30 cellular contexts compared by ENCODE assay signal in the genomic region with DNA sequence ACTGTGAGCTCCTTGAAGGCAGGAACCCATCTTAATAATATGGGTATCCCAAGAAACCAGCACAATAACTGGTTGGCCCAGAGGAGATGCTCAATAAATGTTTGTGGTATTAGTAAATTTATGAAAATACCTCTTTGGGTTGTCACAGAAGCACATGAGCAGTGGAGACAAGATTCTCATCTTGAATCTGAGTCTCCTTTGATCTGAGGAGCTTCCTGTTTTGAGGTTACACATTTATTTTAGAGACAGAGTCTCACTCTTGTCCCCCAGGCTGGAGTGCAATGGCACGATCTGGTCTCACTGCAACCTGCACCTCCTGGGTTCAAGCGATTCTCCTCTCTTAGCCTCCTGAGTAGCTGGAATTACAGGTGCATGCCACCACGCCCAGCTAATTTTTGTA.
"Had no signal": no experiment of that assay in that cellular context is flagged by ENCODE, and none has a peak within 500 bp of the region (broad histone marks: within the 10 kb centered on the region; RNA-seq: fewer than 3 reads in every experiment).

No MANE protein-coding gene starts in this region.

- H3K27me3 Mint-ChIP-seq: stimulated activated naive B cell treated with anti-CD40 and anti-IgM and Interleukin-4, amounts not matched to agents 10 μg/mL and 1 μg/mL and 100 μg/mL, for 72 hours had no signal

- H3K4me3 Mint-ChIP-seq: immature natural killer cell; naive thymus-derived CD8-positive, alpha-beta T cell; nephron; neural crest cell; stimulated activated naive B cell treated with anti-CD40 and anti-IgM and Interleukin-4, amounts not matched to agents 10 μg/mL and 1 μg/mL and 100 μg/mL, for 72 hours had no signal

- DNase-seq: immature natural killer cell; kidney; left colon; left lung; lower lobe of right lung; mammary epithelial cell; mesenchymal stem cell; naive thymus-derived CD8-positive, alpha-beta T cell; nucleus accumbens; pancreas; posterior cingulate gyrus; retina; right cardiac atrium; stimulated activated CD4-positive, alpha-beta T cell treated with anti-CD3 and anti-CD28 coated beads, Interleukin-12 subunit alpha, Interleukin-12 subunit beta, amount 100 ng/mL, for 4 hours; stimulated activated CD4-positive, alpha-beta T cell treated with anti-CD3 and anti-CD28 coated beads, Interleukin-15, amount 100 ng/mL, for 24 hours; stimulated activated CD4-positive, alpha-beta T cell treated with anti-CD3 and anti-CD28 coated beads, Interleukin-2, amount 100 ng/mL, for 24 hours; stimulated activated CD4-positive, alpha-beta T cell treated with anti-CD3 and anti-CD28 coated beads, Interleukin-4, amount 100 ng/mL, for 1 hour; stimulated activated naive B cell treated with anti-CD40 and anti-IgM and Interleukin-4, amounts not matched to agents 10 μg/mL and 1 μg/mL and 100 μg/mL, for 72 hours; stimulated activated naive CD8-positive, alpha-beta T cell treated with anti-CD3 and anti-CD28 coated beads, Interleukin-15, Interleukin-2, amounts not matched to agents 100 U/mL and 50 U/mL, for 24 hours; stomach; testis; thyroid gland; transverse colon; upper lobe of right lung; uterus had no signal

- H3K36me3 Mint-ChIP-seq: immature natural killer cell; naive thymus-derived CD8-positive, alpha-beta T cell; stimulated activated naive B cell treated with anti-CD40 and anti-IgM and Interleukin-4, amounts not matched to agents 10 μg/mL and 1 μg/mL and 100 μg/mL, for 72 hours had no signal

- H3K9me3 ChIP-seq: left lung, lower lobe of right lung, pancreas, prostate gland, stomach, testis, thyroid gland, transverse colon, upper lobe of right lung, uterus had no signal

- H3K27ac ChIP-seq: left lung, lower lobe of right lung, pancreas, prostate gland, skin epidermis, stomach, testis, thyroid gland, transverse colon, upper lobe of right lung, uterus had no signal

- ATAC-seq: left colon; left lung; lower lobe of right lung; naive thymus-derived CD8-positive, alpha-beta T cell; pancreas; right cardiac atrium; sciatic nerve; stimulated activated naive B cell treated with anti-CD40 and anti-IgM and Interleukin-4, amounts not matched to agents 10 μg/mL and 1 μg/mL and 100 μg/mL, for 72 hours; stimulated activated naive CD8-positive, alpha-beta T cell treated with anti-CD3 and anti-CD28 coated beads, Interleukin-15, Interleukin-2, amounts not matched to agents 100 U/mL and 50 U/mL, for 24 hours; upper lobe of right lung had no signal

- H3K27ac Mint-ChIP-seq: immature natural killer cell; naive thymus-derived CD8-positive, alpha-beta T cell; nephron; stimulated activated naive B cell treated with anti-CD40 and anti-IgM and Interleukin-4, amounts not matched to agents 10 μg/mL and 1 μg/mL and 100 μg/mL, for 72 hours had no signal

- H3K27me3 ChIP-seq: left lung, pancreas, stomach, testis, thyroid gland, transverse colon, upper lobe of right lung, uterus had no signal

- H3K4me3 ChIP-seq: left lung, lower lobe of right lung, pancreas, prostate gland, skin epidermis, stomach, testis, thyroid gland, transverse colon, upper lobe of right lung, uterus had no signal

- H3K4me1 ChIP-seq: left lung, lower lobe of right lung, pancreas, prostate gland, stomach, testis, thyroid gland, transverse colon, upper lobe of right lung, uterus had no signal

- H3K36me3 ChIP-seq: left lung, lower lobe of right lung, pancreas, prostate gland, stomach, thyroid gland, transverse colon, upper lobe of right lung, uterus had no signal

- H3K9me3 Mint-ChIP-seq: immature natural killer cell, nephron, neural crest cell had no signal

- H3K4me1 Mint-ChIP-seq: immature natural killer cell; naive thymus-derived CD8-positive, alpha-beta T cell; nephron; neural crest cell; stimulated activated naive B cell treated with anti-CD40 and anti-IgM and Interleukin-4, amounts not matched to agents 10 μg/mL and 1 μg/mL and 100 μg/mL, for 72 hours had no signal
